Comparison of ENCODE assay signal across 8 cellular contexts in genomic region chr19:45886427-45887310, GRCh38. TPM values are rescaled to one million over a fixed set of nuclear protein-coding genes. Genes with fewer than 3 reads are reported as not detected.
DNase-seq lines count a peak whose midpoint lies in the region; ATAC-seq and TF ChIP-seq lines count a peak whose summit lies in the region.

No MANE protein-coding gene starts in this region.

- no peaks in the 10 kb centered on the region for H3K27me3 Mint-ChIP-seq in activated T-cell treated with anti-CD3 and anti-CD28 coated beads, Interleukin-2, amount 50 U/mL, for 4 hours (ENCODE audit: low read depth)

- H3K36me3 ChIP-seq in PC-9 (ENCODE audit: low read depth) (no peaks in the 10 kb centered on the region), muscle layer of colon (ENCODE audit: insufficient read depth, low read length) (no peaks in the 10 kb centered on the region)

- H3K36me3 Mint-ChIP-seq in activated T-cell treated with anti-CD3 and anti-CD28 coated beads, Interleukin-2, amount 50 U/mL, for 4 hours (ENCODE audit: insufficient read depth): peaks cover 5% of the 10 kb centered on the region

- peak; percentile 42 for ATAC-seq in GM21576 (IDR thresholded peaks at IDR 0.05; ENCODE audit: unreplicated experiment)
- peak; percentile 71 to 72 for ATAC-seq in activated T-cell treated with anti-CD3 and anti-CD28 coated beads, Interleukin-2, amount 50 U/mL, for 4 hours
- ATAC-seq in esophagus mucosa: peak; percentile 74

- H3K9me3 Mint-ChIP-seq in activated T-cell treated with anti-CD3 and anti-CD28 coated beads, Interleukin-2, amount 50 U/mL, for 4 hours: no peaks in the 10 kb centered on the region

- H3F3A ChIP-seq in PC-9 (ENCODE audit: insufficient read depth, low read depth): peaks cover 38% of the 10 kb centered on the region

- peaks cover 18% of the 10 kb centered on the region for H3K4me1 ChIP-seq in PC-9 (replicated peaks; ENCODE audit: insufficient read depth)
- H3K4me1 ChIP-seq in muscle layer of colon (ENCODE audit: insufficient read depth, low read length): peaks cover 33% of the 10 kb centered on the region

- peaks cover 24% of the 10 kb centered on the region for H3K4me1 Mint-ChIP-seq in activated T-cell treated with anti-CD3 and anti-CD28 coated beads, Interleukin-2, amount 50 U/mL, for 4 hours (ENCODE audit: low read depth)

- peak overlapping the region; percentile 92 for H2AFZ ChIP-seq in PC-9

- H4K20me1 ChIP-seq in PC-9 (ENCODE audit: insufficient read depth): peaks cover 32% of the 10 kb centered on the region

- no peaks in the 10 kb centered on the region for H3K9me2 ChIP-seq in PC-9 (ENCODE audit: insufficient read depth)

- no peaks in the 10 kb centered on the region for H3K27me3 ChIP-seq in PC-9 (ENCODE audit: insufficient read depth, low read depth)
- no peaks in the 10 kb centered on the region for H3K27me3 ChIP-seq in muscle layer of colon (ENCODE audit: control insufficient read depth in 1 of 2, insufficient read depth in 2 of 2, low read length in 2 of 2)

- peak overlapping the region; percentile 62 for H3K27ac ChIP-seq in PC-9
- H3K27ac ChIP-seq in muscle layer of colon (ENCODE audit: low read depth, low read length): peak overlapping the region; percentile 89

- peak overlapping the region; percentile 91 for H3K4me3 Mint-ChIP-seq in activated T-cell treated with anti-CD3 and anti-CD28 coated beads, Interleukin-2, amount 50 U/mL, for 4 hours

- intact Hi-C loops in PC-9 (cut with micrococcal nuclease; ENCODE audit: unreplicated experiment): loop anchor here (1.0 kb wide), 2 partner anchors 23 to 109 kb away; partner anchors contain the start of genes CCDC61 and SYMPK

- DNase-seq in DMS 273 (lab: John Stamatoyannopoulos, UW; ENCODE audit: unreplicated experiment): peak; percentile 97
- DNase-seq in KG1 (lab: John Stamatoyannopoulos, UW): peak; percentile 92
- peak; percentile 85 to 89 for DNase-seq in PC-9
- peak; percentile 83 for DNase-seq in activated T-cell treated with anti-CD3 and anti-CD28 coated beads, Interleukin-2, amount 50 U/mL, for 4 hours
- peak; percentile 91 for DNase-seq in stimulated activated CD8-positive, alpha-beta memory T cell treated with anti-CD3 and anti-CD28 coated beads, Interleukin-4, amount 100 ng/mL, for 48 hours

- POLR2A ChIA-PET in PC-9 (lab: Charles Lee; ENCODE audit: unreplicated experiment): interaction anchor here (0.6 to 1.0 kb wide), 2 partner anchors 70 to 169 kb away, joined by 4 to 7 read pairs; no protein-coding TSS in a partner anchor

- H3K9me3 ChIP-seq in PC-9 (ENCODE audit: insufficient read depth, low read depth) (no peaks in the 10 kb centered on the region), muscle layer of colon (ENCODE audit: low read length) (no peaks in the 10 kb centered on the region)

- CTCF ChIA-PET in PC-9 (lab: Charles Lee): interaction anchor here (0.6 kb wide), 3 partner anchors 65 to 358 kb away, joined by 3 to 12 read pairs (median 5); partner anchors contain the start of gene FBXO46

- TSS peak; percentile 97 for BruUV-seq in PC-9 (replicated peaks; lab: Mats Ljungman, UMichigan)

- peak overlapping the region; percentile 75 for H3K4me3 ChIP-seq in PC-9
- H3K4me3 ChIP-seq in muscle layer of colon (ENCODE audit: low read depth in 1 of 2, low read length in 2 of 2): peak overlapping the region; percentile 77 to 84

- peak overlapping the region; percentile 94 for H3K9ac ChIP-seq in muscle layer of colon (ENCODE audit: low read length)

- peaks cover 23% of the 10 kb centered on the region for H3K79me2 ChIP-seq in PC-9 (ENCODE audit: low read depth)

- 0 out of 2 replicates have a peak, but pooled peaks have one; percentile 2 for TF ChIP-seq CTCF in PC-9 (conservative IDR thresholded peaks at IDR 0.05)

- H3K4me2 ChIP-seq in PC-9: peak overlapping the region; percentile 80

RNA-seq across cellular contexts. Expression of gene IRF2BP1, which starts 0.7 kb away (rescaled TPM):
- total RNA-seq in PC-9 (2021) (24.7 and 29.8 TPM in 2 replicates), esophagus mucosa (10.0 TPM)
- total RNA-seq in activated T-cell treated with anti-CD3 and anti-CD28 coated beads, Interleukin-2, amount 50 U/mL, for 4 hours: 10 to 100 TPM; 21.8 to 24.5 (median 22.2) TPM

RNA-seq across cellular contexts. Expression of gene MYPOP, which starts 15.7 kb away (rescaled TPM):
- total RNA-seq in PC-9 (2021): 13.6 TPM in 2 replicates
- total RNA-seq in activated T-cell treated with anti-CD3 and anti-CD28 coated beads, Interleukin-2, amount 50 U/mL, for 4 hours: 1 to 10 TPM; 4.8 to 5.5 (median 5.1) TPM
- total RNA-seq in esophagus mucosa: 3.7 TPM

RNA-seq across cellular contexts. Expression of gene FOXA3, which starts 22.5 kb away (rescaled TPM):
- not detected in 2 replicates for total RNA-seq in PC-9 (2021)
- under 1 TPM; 0.23 to 0.46 (median 0.26) TPM for total RNA-seq in activated T-cell treated with anti-CD3 and anti-CD28 coated beads, Interleukin-2, amount 50 U/mL, for 4 hours
- not detected for total RNA-seq in esophagus mucosa

RNA-seq across cellular contexts. Expression of gene SYMPK, which starts 23.7 kb away (rescaled TPM):
- total RNA-seq in PC-9 (2021) (85.5 and 121 TPM in 2 replicates), esophagus mucosa (42.9 TPM)
- total RNA-seq in activated T-cell treated with anti-CD3 and anti-CD28 coated beads, Interleukin-2, amount 50 U/mL, for 4 hours: 100 to 1,000 TPM in 2 of 3 donors, 10 to 100 TPM in 1; 94.1 to 108 (median 106) TPM

RNA-seq across cellular contexts. Expression of gene NANOS2, which starts 27.9 kb away (rescaled TPM):
- not detected in 2 replicates for total RNA-seq in PC-9 (2021)
- not detected for total RNA-seq in activated T-cell treated with anti-CD3 and anti-CD28 coated beads, Interleukin-2, amount 50 U/mL, for 4 hours
- total RNA-seq in esophagus mucosa: not detected

Comparison
In these comparisons a context has a peak if more than half of its experiments do, and no peak if none do; other contexts are left out.
1. Peak in every context shown above with its lines: DNase-seq, ATAC-seq, H3K4me3 ChIP-seq and H3K27ac ChIP-seq.